ENCODE assay signal across 8 cellular contexts in genomic region chr6:13488015-13488895, GRCh38. TPM values are rescaled to one million over a fixed set of nuclear protein-coding genes. Genes with fewer than 3 reads are reported as not detected.
DNase-seq lines count a peak whose midpoint lies in the region; ATAC-seq and TF ChIP-seq lines count a peak whose summit lies in the region.

No MANE protein-coding gene starts in this region.

- peak overlapping the region; percentile 85 for H3K4me3 Mint-ChIP-seq in activated naive CD4-positive, alpha-beta T cell treated with anti-CD3 and anti-CD28 coated beads, Interleukin-2, amount 50 U/mL, for 24 hours
- peak overlapping the region; percentile 76 for H3K4me3 Mint-ChIP-seq in progenitor cell of endocrine pancreas (ENCODE audit: low read depth)

- peak; percentile 48 for DNase-seq in GM03348 (ENCODE audit: low spot score)
- no peak for DNase-seq in MG63
- DNase-seq in heart right ventricle: peak; percentile 37 to 65
- DNase-seq in progenitor cell of endocrine pancreas (ENCODE audit: low spot score, unreplicated experiment): no peak
- DNase-seq in pons (ENCODE audit: low spot score): no peak
- no peak for DNase-seq in NCI-H1694 treated with DMSO at 0.1 percent for 48 hours (lab: John Stamatoyannopoulos, UW)
- no peak for DNase-seq in NCI-H2196 treated with DMSO at 0.1 percent for 48 hours (lab: John Stamatoyannopoulos, UW; ENCODE audit: unreplicated experiment)

- H3K36me3 ChIP-seq in MG63: no peaks in the 10 kb centered on the region
- H3K36me3 ChIP-seq in heart right ventricle: peaks cover 0 to 5% (median 0%) of the 10 kb centered on the region in 9 donors

- H3K9me3 Mint-ChIP-seq in activated naive CD4-positive, alpha-beta T cell treated with anti-CD3 and anti-CD28 coated beads, Interleukin-2, amount 50 U/mL, for 24 hours: no peaks in the 10 kb centered on the region
- H3K9me3 Mint-ChIP-seq in progenitor cell of endocrine pancreas (ENCODE audit: low read depth): no peaks in the 10 kb centered on the region

- peaks cover 2% of the 10 kb centered on the region for H3K27me3 Mint-ChIP-seq in activated naive CD4-positive, alpha-beta T cell treated with anti-CD3 and anti-CD28 coated beads, Interleukin-2, amount 50 U/mL, for 24 hours
- H3K27me3 Mint-ChIP-seq in progenitor cell of endocrine pancreas: peaks cover 68% of the 10 kb centered on the region

- no peak overlapping the region for H3K27ac Mint-ChIP-seq in activated naive CD4-positive, alpha-beta T cell treated with anti-CD3 and anti-CD28 coated beads, Interleukin-2, amount 50 U/mL, for 24 hours
- H3K27ac Mint-ChIP-seq in progenitor cell of endocrine pancreas: no peak overlapping the region

- H3K4me3 ChIP-seq in MG63 (peak overlapping the region; percentile 58), heart right ventricle (peak overlapping the region; percentile 36 to 98 (median 87))

- H3K27me3 ChIP-seq in MG63 (peaks cover 9% of the 10 kb centered on the region), heart right ventricle (no peaks in the 10 kb centered on the region)

- H3K27ac ChIP-seq in heart right ventricle: peak overlapping the region; percentile 68 to 97 (median 84)

- peak in 7 of 8 donors; percentile 4 to 34 (median 29) for ATAC-seq in heart right ventricle

- peaks cover 32% of the 10 kb centered on the region for H3K4me1 Mint-ChIP-seq in activated naive CD4-positive, alpha-beta T cell treated with anti-CD3 and anti-CD28 coated beads, Interleukin-2, amount 50 U/mL, for 24 hours
- H3K4me1 Mint-ChIP-seq in progenitor cell of endocrine pancreas (ENCODE audit: low read depth): peaks cover 9% of the 10 kb centered on the region

- intact Hi-C loops in heart right ventricle (cut with DNase I): loop anchor here in 8 of 10 donors (5.0 to 10.0 kb wide), 10 partner anchors 39 to 151 kb away; partner anchors contain the start of gene SIRT5 (in 5 of the 8)

- no peak for TF ChIP-seq CTCF in heart right ventricle (IDR thresholded peaks at IDR 0.05)
- no peak for TF ChIP-seq CTCF in progenitor cell of endocrine pancreas (IDR thresholded peaks at IDR 0.05; ENCODE audit: unreplicated experiment)

- H3K9me3 ChIP-seq in MG63: no peaks in the 10 kb centered on the region
- H3K9me3 ChIP-seq in heart right ventricle: no peaks in the 10 kb centered on the region

- 15 to 16% methylated on average over 57 of the region's 57 CpGs for whole genome bisulfite sequencing in heart right ventricle, 2 donors

- peaks cover 3 to 37% (median 30%) of the 10 kb centered on the region in 9 donors for H3K4me1 ChIP-seq in heart right ventricle

- H3K36me3 Mint-ChIP-seq in activated naive CD4-positive, alpha-beta T cell treated with anti-CD3 and anti-CD28 coated beads, Interleukin-2, amount 50 U/mL, for 24 hours: no peaks in the 10 kb centered on the region
- H3K36me3 Mint-ChIP-seq in progenitor cell of endocrine pancreas (ENCODE audit: insufficient read depth): no peaks in the 10 kb centered on the region

RNA-seq across cellular contexts. Expression of gene GFOD1, which starts 0.9 kb away (rescaled TPM):
- 0.72 and 1.3 TPM in 2 replicates for total RNA-seq in MG63 (2014; rRNA removed; shearing (Covaris generic); ENCODE audit: low replicate concordance)
- 10 to 100 TPM; 26.5 to 96.5 (median 41.0) TPM for total RNA-seq in heart right ventricle
- 10 to 100 TPM; 13.8 to 18.2 TPM for polyA plus RNA-seq in heart right ventricle
- 0.81 and 0.98 TPM in 2 replicates for total RNA-seq in progenitor cell of endocrine pancreas

Comparison
In these comparisons a context has a peak if more than half of its experiments do, and no peak if none do; other contexts are left out.
1. DNase-seq: peak in GM03348 (single experiment) and heart right ventricle (2 of 2); none in MG63 (single experiment), progenitor cell of endocrine pancreas (single experiment), pons (single experiment), NCI-H1694 treated with DMSO at 0.1 percent for 48 hours (single experiment) and NCI-H2196 treated with DMSO at 0.1 percent for 48 hours (single experiment).
2. RNA of gene GFOD1, which starts 0.9 kb away (total RNA-seq): 26.5 to 96.5 TPM in heart right ventricle; 0.72 to 1.3 TPM in MG63 and 0.81 to 0.98 TPM in progenitor cell of endocrine pancreas; every median in the first group is over 10 times any median in the second.